In genomic region chr3:181265750-181266333, GRCh38 we compare ENCODE assay signal across 8 cellular contexts.
DNase-seq lines count a peak whose midpoint lies in the region; ATAC-seq and TF ChIP-seq lines count a peak whose summit lies in the region.

No MANE protein-coding gene starts in this region.

- no peaks in the 10 kb centered on the region for H3K4me1 ChIP-seq in left ventricle myocardium inferior

- TF ChIP-seq CTCF in GM06990 (IDR thresholded peaks at IDR 0.05; ENCODE audit: insufficient read depth, low read length, poor library complexity, severe bottlenecking) (no peak), brain microvascular endothelial cell (IDR thresholded peaks at IDR 0.05; ENCODE audit: low read depth, low read length, missing control alignments) (no peak), left ventricle myocardium inferior (IDR thresholded peaks at IDR 0.05; ENCODE audit: borderline replicate concordance) (no peak)

- peak; percentile 81 for ATAC-seq in GM21390 (IDR thresholded peaks at IDR 0.05; ENCODE audit: unreplicated experiment)
- no peak for ATAC-seq in left colon

- DNase-seq in GM06990 (ENCODE audit: extremely low read depth, insufficient read length) (no peak), HS-5 (ENCODE audit: low read depth) (peak; percentile 26), brain microvascular endothelial cell (no peak), left ventricle myocardium inferior (no peak), activated gamma-delta T cell (lab: John Stamatoyannopoulos, UW) (no peak), left colon (no peak), SW 1271 (lab: John Stamatoyannopoulos, UW) (no peak)

- no peaks in the 10 kb centered on the region for H3K36me3 ChIP-seq in GM06990 (ENCODE audit: control insufficient read depth, insufficient read depth, low read length)
- H3K36me3 ChIP-seq in brain microvascular endothelial cell (replicated peaks): no peaks in the 10 kb centered on the region
- H3K36me3 ChIP-seq in left ventricle myocardium inferior: no peaks in the 10 kb centered on the region

- no peaks in the 10 kb centered on the region for H3K27me3 ChIP-seq in GM06990 (replicated peaks; ENCODE audit: control insufficient read depth, insufficient read depth, low read length)
- no peaks in the 10 kb centered on the region for H3K27me3 ChIP-seq in brain microvascular endothelial cell (replicated peaks)
- no peaks in the 10 kb centered on the region for H3K27me3 ChIP-seq in left ventricle myocardium inferior (ENCODE audit: low read depth)

- H3K27ac ChIP-seq in brain microvascular endothelial cell (no peak overlapping the region), left ventricle myocardium inferior (replicated peaks) (no peak overlapping the region)

- intact Hi-C loops in left ventricle myocardium inferior (cut with micrococcal nuclease): no loop called here
- intact Hi-C loops in left colon (cut with DNase I, micrococcal nuclease): no loop called here

- in situ Hi-C loops in brain microvascular endothelial cell (cut with HindIII; ENCODE audit: low pct_ligation_motif_present, low sequenced_read_pairs): no loop called here

- H3K9me3 ChIP-seq in left ventricle myocardium inferior (replicated peaks): no peaks in the 10 kb centered on the region

- H3K4me3 ChIP-seq in GM06990 (replicated peaks; ENCODE audit: low read depth, low read length) (peak overlapping the region; percentile 36), brain microvascular endothelial cell (ENCODE audit: low read depth, low read length) (peak overlapping the region; percentile 20), left ventricle myocardium inferior (no peak overlapping the region)
